ENCODE assay signal across 8 cellular contexts in genomic region chr20:46406200-46406985, GRCh38.
A peak's percentile ranks its signal among the peaks of the same experiment; 100 is the strongest.
DNase-seq lines count a peak whose midpoint lies in the region; ATAC-seq and TF ChIP-seq lines count a peak whose summit lies in the region.

TSS of gene ELMO2 (minus strand) at chr20:46406615. CDS start at chr20:46394482, 12,133 bp downstream.

- peak; percentile 86 for ATAC-seq in HG03196 (IDR thresholded peaks at IDR 0.05; ENCODE audit: unreplicated experiment)

- in situ Hi-C loops in GM18951 (cut with MboI; ENCODE audit: low sequenced_read_pairs, unreplicated experiment) = no loop called here

- TF ChIP-seq POLR2A in GM18951 (IDR thresholded peaks at IDR 0.05; ENCODE audit: extremely low read depth, insufficient read depth, insufficient read length) = peak; percentile 65

- DNase-seq in AG08395 (ENCODE audit: low spot score) = peak; percentile 97
- DNase-seq in NCI-H345 (lab: John Stamatoyannopoulos, UW) = peak; percentile 99
- DNase-seq in activated CD4-positive, CD25-positive, alpha-beta regulatory T cell (lab: John Stamatoyannopoulos, UW) = peak; percentile 88 to 93 (median 92)
- DNase-seq in central memory CD4-positive, alpha-beta T cell = peak; percentile 95
- peak; percentile 99 for DNase-seq in islet precursor cell
- DNase-seq in stimulated activated CD4-positive, alpha-beta T cell treated with anti-CD3 and anti-CD28 coated beads, Interleukin-12 subunit alpha, Interleukin-12 subunit beta, amount 100 ng/mL, for 48 hours (ENCODE audit: low read depth in 2 of 3, low spot score in 1 of 3) = peak; percentile 92 to 95 (median 95)

Comparison
In these comparisons a context has a peak if more than half of its experiments do, and no peak if none do; other contexts are left out.
1. Peak in every context shown above with its lines: DNase-seq and ATAC-seq.